10 cellular contexts compared by ENCODE assay signal in the genomic region with DNA sequence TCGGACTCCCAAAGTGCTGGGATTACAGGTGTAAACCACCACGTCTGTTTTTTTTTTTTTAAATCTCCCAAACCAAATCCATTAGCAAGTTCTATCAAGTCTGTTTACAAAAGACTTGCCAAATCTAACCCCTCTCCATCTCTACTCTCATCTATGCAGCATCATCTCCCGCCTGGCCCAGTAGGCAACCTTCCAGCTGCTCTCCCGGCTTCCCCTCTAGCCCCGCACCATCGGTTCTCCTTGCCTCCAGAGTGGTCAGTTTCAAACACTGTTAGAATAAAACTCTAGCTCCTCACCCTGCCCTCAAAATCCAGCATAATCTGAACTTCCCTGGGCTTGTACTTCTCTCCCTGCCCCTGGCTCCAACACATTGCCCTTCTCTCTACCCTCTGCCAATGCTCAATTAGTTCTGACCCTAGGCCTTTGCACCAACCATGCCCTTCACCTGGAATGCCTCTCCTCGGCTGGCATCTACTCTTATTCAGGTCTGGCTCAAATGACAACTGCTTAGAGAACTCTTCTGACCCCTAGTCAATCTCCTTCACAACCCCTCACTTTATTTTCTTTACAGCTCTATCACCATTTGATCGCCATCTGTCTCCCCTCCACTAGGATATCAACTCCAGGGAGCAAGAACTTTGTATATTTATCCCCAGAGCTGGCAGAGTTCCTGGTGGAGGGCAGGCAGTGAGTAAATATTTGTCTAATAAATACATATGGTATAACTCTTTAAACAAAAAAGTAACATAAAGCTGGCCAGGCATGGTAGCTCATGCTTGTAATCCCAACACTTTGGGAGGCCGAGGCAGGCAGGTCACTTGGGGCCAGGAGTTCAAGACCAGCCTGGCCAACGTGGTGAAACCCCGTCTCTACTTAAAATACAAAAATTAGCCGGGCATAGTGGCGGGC. TPM values are rescaled to one million over a fixed set of nuclear protein-coding genes. Genes with fewer than 3 reads are reported as not detected.
A peak's percentile ranks its signal among the peaks of the same experiment; 100 is the strongest.
DNase-seq lines count a peak whose midpoint lies in the region; ATAC-seq, FAIRE-seq and TF ChIP-seq lines count a peak whose summit lies in the region.
"Had no signal": no experiment of that assay in that cellular context is flagged by ENCODE, and none has a peak within 500 bp of the region (broad histone marks: within the 10 kb centered on the region; RNA-seq: fewer than 3 reads in every experiment).

No MANE protein-coding gene starts in this region.

- CTCF ChIA-PET in OCI-LY7 (lab: Charles Lee; ENCODE audit: unreplicated experiment), result no interaction called here

- no TSS peak for BruUV-seq in OCI-LY7 (replicated peaks; lab: Mats Ljungman, UMichigan)

- no peaks in the 10 kb centered on the region for H3K27me3 ChIP-seq in H7 (ENCODE audit: control insufficient read depth, insufficient read depth, low read length)

- H3K9ac ChIP-seq in kidney (ENCODE audit: low read length in 2 of 2), result no peak overlapping the region
- H3K9ac ChIP-seq: KMS-11 had no signal

- H3K36me3 ChIP-seq in kidney (ENCODE audit: control insufficient read depth in 1 of 2, insufficient read depth in 2 of 2, low read length in 2 of 2) (no peaks in the 10 kb centered on the region), OCI-LY7 (ENCODE audit: insufficient read depth, low read length) (peaks cover 12% of the 10 kb centered on the region; the same call in 1 of the 2 replicates), H7 (replicated peaks; ENCODE audit: control insufficient read depth, insufficient read depth, low read length) (peaks cover 4% of the 10 kb centered on the region)

- DNase-seq in DMS153 (lab: John Stamatoyannopoulos, UW) (peak; percentile 65), T-helper 17 cell (no peak), kidney (no peak), D341Med (ENCODE audit: low spot score) (no peak), OCI-LY7 (ENCODE audit: low spot score) (no peak), H7 (no peak)
- no peak for DNase-seq in stimulated activated CD4-positive, alpha-beta T cell treated with anti-CD3 and anti-CD28 coated beads, Interleukin-2, amount 100 ng/mL, for 48 hours
- DNase-seq: T-helper 9 cell had no signal

- H3K4me3 ChIP-seq in kidney (ENCODE audit: low read length in 2 of 2) (no peak overlapping the region), OCI-LY7 (ENCODE audit: low read depth, low read length, poor library complexity, severe bottlenecking) (no peak overlapping the region), H7 (ENCODE audit: insufficient read depth, low read depth, low read length) (no peak overlapping the region)

- H3K4me1 ChIP-seq in kidney (ENCODE audit: control insufficient read depth in 1 of 2, insufficient read depth in 1 of 2, low read depth in 1 of 2, low read length in 2 of 2), result peaks cover 22 to 32% of the 10 kb centered on the region in 2 donors
- H3K4me1 ChIP-seq in OCI-LY7 (ENCODE audit: insufficient read depth, low read length, poor library complexity, severe bottlenecking), result peaks cover 11% of the 10 kb centered on the region

- no peak overlapping the region for H2AFZ ChIP-seq in OCI-LY7 (ENCODE audit: low read length)

- TF ChIP-seq CTCF in 22Rv1 (IDR thresholded peaks at IDR 0.05) (no peak), kidney (IDR thresholded peaks at IDR 0.05; ENCODE audit: borderline replicate concordance, extremely low read depth, insufficient read depth) (no peak), OCI-LY7 (conservative IDR thresholded peaks at IDR 0.05; ENCODE audit: low read length) (no peak)

- H3K9me2 ChIP-seq in OCI-LY7 (ENCODE audit: insufficient read depth, low read length), result no peaks in the 10 kb centered on the region

- ATAC-seq in T-helper 17 cell, result no peak

- H3K27ac ChIP-seq in 22Rv1 (peak overlapping the region; percentile 89), kidney (ENCODE audit: low read depth in 2 of 2, low read length in 2 of 2) (peak overlapping the region; percentile 7 to 20), OCI-LY7 (ENCODE audit: low read depth, low read length, poor library complexity, severe bottlenecking) (no peak overlapping the region)
- H3K27ac ChIP-seq: KMS-11 had no signal

- no peak for FAIRE-seq in kidney (lab: Jason Lieb, UNC)

- intact Hi-C loops in kidney (cut with DNase I) (no loop called here), OCI-LY7 (cut with micrococcal nuclease; ENCODE audit: unreplicated experiment) (loop anchor here (5.0 kb wide), 1 partner anchor 179 kb away; no protein-coding TSS in a partner anchor)

- H3K4me3 Mint-ChIP-seq in T-helper 17 cell, result no peak overlapping the region

- H3K4me1 Mint-ChIP-seq in T-helper 17 cell, result peaks cover 35% of the 10 kb centered on the region

- H3K27me3 Mint-ChIP-seq in T-helper 17 cell, result no peaks in the 10 kb centered on the region

- H3K4me2 ChIP-seq in OCI-LY7 (ENCODE audit: low read length), result no peak overlapping the region
- H3K4me2 ChIP-seq: KMS-11 had no signal

- peak overlapping the region; percentile 74 for H3K27ac Mint-ChIP-seq in T-helper 17 cell

- H3K79me2 ChIP-seq in OCI-LY7 (ENCODE audit: insufficient read depth, low read depth, low read length), result no peaks in the 10 kb centered on the region

- H4K20me1 ChIP-seq in OCI-LY7 (ENCODE audit: insufficient read depth, low read length), result no peaks in the 10 kb centered on the region

- peaks cover 6% of the 10 kb centered on the region for H3K36me3 Mint-ChIP-seq in T-helper 17 cell (ENCODE audit: low read depth)

- POLR2A ChIA-PET in OCI-LY7 (lab: Charles Lee), result interaction anchor here (0.8 to 1.2 kb wide), 2 partner anchors 12 to 29 kb away, joined by 3 to 4 read pairs; no protein-coding TSS in a partner anchor

- H3K9me3 ChIP-seq in T-helper 17 cell (ENCODE audit: control insufficient read depth, low read length, poor library complexity, severe bottlenecking), result no peaks in the 10 kb centered on the region
- H3K9me3 ChIP-seq in kidney (ENCODE audit: control insufficient read depth in 1 of 2, low read length in 2 of 2), result no peaks in the 10 kb centered on the region
- no peaks in the 10 kb centered on the region for H3K9me3 ChIP-seq in OCI-LY7 (ENCODE audit: low read length)

RNA-seq across cellular contexts. Expression of a gene that starts 4.9 kb away (rescaled TPM):
- 10 to 100 TPM; 26.9 to 36.2 TPM for total RNA-seq in T-helper 17 cell
- total RNA-seq in kidney, result 72.5 TPM
- 48.8 TPM for polyA plus RNA-seq in kidney (ENCODE audit: insufficient read depth, low read depth, low replicate concordance)
- total RNA-seq in OCI-LY7 (2014; rRNA removed; shearing (Covaris generic)), result 34.4 and 36.0 TPM in 2 replicates
- 31.9 and 32.1 TPM in 2 replicates for total RNA-seq in OCI-LY7 (2022)
- 103 and 104 TPM in 2 replicates for total RNA-seq in H7 (2014; rRNA removed; shearing (Covaris generic))

RNA-seq across cellular contexts. Expression of a gene that starts 39.6 kb away (rescaled TPM):
- total RNA-seq in T-helper 17 cell (10 to 100 TPM; 10.6 to 15.8 TPM), kidney (13.0 TPM), OCI-LY7 (2022) (67.0 and 68.3 TPM in 2 replicates)
- 7.0 TPM for polyA plus RNA-seq in kidney (ENCODE audit: insufficient read depth, low read depth, low replicate concordance)
- total RNA-seq in OCI-LY7 (2014; rRNA removed; shearing (Covaris generic)), result 91.4 and 121 TPM in 2 replicates
- 55.0 and 59.1 TPM in 2 replicates for total RNA-seq in H7 (2014; rRNA removed; shearing (Covaris generic))

RNA-seq across cellular contexts. Expression of a gene that starts 47.7 kb away (rescaled TPM):
- total RNA-seq in T-helper 17 cell (1 to 10 TPM; 1.3 to 3.9 TPM), kidney (26.1 TPM), OCI-LY7 (2022) (9.8 and 12.2 TPM in 2 replicates)
- polyA plus RNA-seq in kidney (ENCODE audit: insufficient read depth, low read depth, low replicate concordance), result 15.8 TPM
- total RNA-seq in OCI-LY7 (2014; rRNA removed; shearing (Covaris generic)), result 5.0 and 9.2 TPM in 2 replicates
- 33.7 and 36.1 TPM in 2 replicates for total RNA-seq in H7 (2014; rRNA removed; shearing (Covaris generic))
